In genomic region chr14:104563742-104564615, GRCh38 we compare ENCODE assay signal across 8 cellular contexts. TPM values are rescaled to one million over a fixed set of nuclear protein-coding genes. Genes with fewer than 3 reads are reported as not detected.
A peak's percentile ranks its signal among the peaks of the same experiment; 100 is the strongest.
DNase-seq lines count a peak whose midpoint lies in the region; ATAC-seq and TF ChIP-seq lines count a peak whose summit lies in the region.

No MANE protein-coding gene starts in this region.

- peaks cover 0 to 2% (median 2%) of the 10 kb centered on the region in 3 donors for H3K4me1 Mint-ChIP-seq in T-cell

- ATAC-seq in T-cell (replicated peaks in 1 of 4): peak; percentile 62 to 81 (median 67)
- peak; percentile 76 for ATAC-seq in sciatic nerve
- ATAC-seq in HG02852 (IDR thresholded peaks at IDR 0.05; ENCODE audit: unreplicated experiment): no peak
- no peak for ATAC-seq in GM21576 (IDR thresholded peaks at IDR 0.05; ENCODE audit: unreplicated experiment)

- no peak overlapping the region for H3K27ac Mint-ChIP-seq in T-cell

- no peak overlapping the region for H3K27ac ChIP-seq in right atrium auricular region

- no peaks in the 10 kb centered on the region for H3K9me3 ChIP-seq in right atrium auricular region

- TF ChIP-seq CTCF in LNCaP clone FGC (IDR thresholded peaks at IDR 0.05; ENCODE audit: control insufficient read depth, extremely low read depth, insufficient read depth) (peak; percentile 95), right atrium auricular region (IDR thresholded peaks at IDR 0.05) (peak; percentile 78 to 90)

- no peaks in the 10 kb centered on the region for H3K27me3 ChIP-seq in right atrium auricular region

- peaks cover 11 to 31% of the 10 kb centered on the region in 2 donors for H3K27me3 Mint-ChIP-seq in T-cell

- H3K36me3 Mint-ChIP-seq in T-cell: no peaks in the 10 kb centered on the region

- POLR2A ChIA-PET in T-cell (lab: Charles Lee): no interaction called here

- H3K4me3 ChIP-seq in LNCaP clone FGC (ENCODE audit: low read depth, low read length) (no peak overlapping the region), right atrium auricular region (no peak overlapping the region)

- intact Hi-C loops in sciatic nerve (cut with DNase I): loop anchor here (2.0 to 10.0 kb wide), 2 partner anchors 427 to 489 kb away; no protein-coding TSS in a partner anchor

- H3K4me1 ChIP-seq in right atrium auricular region: peaks cover 0 to 14% of the 10 kb centered on the region in 2 donors

- H3K4me3 Mint-ChIP-seq in T-cell: peak overlapping the region in 1 of 3 donors; percentile 33

- H3K9me3 Mint-ChIP-seq in T-cell: no peaks in the 10 kb centered on the region

- CTCF ChIA-PET in T-cell (lab: Charles Lee): interaction anchor here (0.5 to 2.1 kb wide), 6 partner anchors 424 to 760 kb away, joined by 3 to 19 read pairs (median 4); partner anchors contain the start of gene KIF26A (in 1 of the 2)

- no peaks in the 10 kb centered on the region for H3K36me3 ChIP-seq in right atrium auricular region

- peak; percentile 59 for DNase-seq in DMS 273 treated with DMSO at 0.1 percent for 48 hours (lab: John Stamatoyannopoulos, UW)
- DNase-seq in LNCaP clone FGC (ENCODE audit: low read depth): no peak
- peak; percentile 23 to 75 (median 64) for DNase-seq in T-cell
- DNase-seq in amygdala (lab: John Stamatoyannopoulos, UW): peak in 46 of 56 donors; percentile 8 to 80 (median 49)
- DNase-seq in right atrium auricular region (ENCODE audit: low spot score): peak; percentile 72
- peak; percentile 85 for DNase-seq in sciatic nerve (ENCODE audit: low spot score)

RNA-seq across cellular contexts. Expression of gene C14orf180, which starts 15.6 kb away (rescaled TPM):
- total RNA-seq in T-cell: not detected
- total RNA-seq in right atrium auricular region: 100 to 1,000 TPM in 1 of 2 donors, 10 to 100 TPM in 1; 59.5 to 135 TPM
- 4.7 TPM for total RNA-seq in sciatic nerve

RNA-seq across cellular contexts. Expression of gene TMEM179, which starts 40.6 kb away (rescaled TPM):
- not detected for total RNA-seq in T-cell
- total RNA-seq in right atrium auricular region: 1 to 10 TPM in 1 of 2 donors, under 1 TPM in 1; 0.52 to 2.2 TPM
- 4.5 TPM for total RNA-seq in sciatic nerve

Comparison
In these comparisons a context has a peak if more than half of its experiments do, and no peak if none do; other contexts are left out.
1. ATAC-seq: peak in T-cell (4 of 4) and sciatic nerve (single experiment); none in HG02852 (single experiment) and GM21576 (single experiment).
2. RNA of gene C14orf180, which starts 15.6 kb away (total RNA-seq): 59.5 to 135 TPM in right atrium auricular region; 4.7 TPM in sciatic nerve (single experiment) and not detected in T-cell; every median in the first group is over 10 times any median in the second.